1 cellular context compared by ENCODE assay signal in genomic region chr2:109128466-109129355, GRCh38.
A peak's percentile ranks its signal among the peaks of the same experiment; 100 is the strongest.
TF ChIP-seq lines count a peak whose summit lies in the region.

TSS of gene SH3RF3 (plus strand) at chr2:109129205.

TF ChIP-seq in HepG2, 621 proteins besides CTCF, POLR2A, EP300 and RAD21 (continued from another document and continues in another):
- TF ChIP-seq UBTF (CRISPR knock-in tag; IDR thresholded peaks at IDR 0.05) (peak; percentile 60; the same call in 1 of the 2 replicates), NAIF1 (CRISPR knock-in tag; IDR thresholded peaks at IDR 0.05; ENCODE audit: borderline replicate concordance) (no peak), ZNF615 (CRISPR knock-in tag; IDR thresholded peaks at IDR 0.05; ENCODE audit: borderline replicate concordance) (no peak), THYN1 (CRISPR knock-in tag; IDR thresholded peaks at IDR 0.05; ENCODE audit: borderline replicate concordance, low read depth) (no peak), SKI (IDR thresholded peaks at IDR 0.05; ENCODE audit: partially characterized antibody) (no peak), MTERF4 (CRISPR knock-in tag; IDR thresholded peaks at IDR 0.05) (no peak; the same call in 1 of the 2 replicates), ZNF781 (CRISPR knock-in tag; IDR thresholded peaks at IDR 0.05; ENCODE audit: borderline replicate concordance, not compliant biosample characterization) (no peak), ZBTB25 (CRISPR knock-in tag; IDR thresholded peaks at IDR 0.05) (no peak), RBAK (CRISPR knock-in tag; IDR thresholded peaks at IDR 0.05) (no peak), MIER3 (CRISPR knock-in tag; IDR thresholded peaks at IDR 0.05; ENCODE audit: borderline replicate concordance) (no peak), HMG20A (CRISPR knock-in tag; IDR thresholded peaks at IDR 0.05; ENCODE audit: borderline replicate concordance) (no peak), ZNF383 (CRISPR knock-in tag; IDR thresholded peaks at IDR 0.05; ENCODE audit: borderline replicate concordance) (no peak), E2F2 (CRISPR knock-in tag; IDR thresholded peaks at IDR 0.05; ENCODE audit: borderline replicate concordance) (no peak), ZNF430 (CRISPR knock-in tag; IDR thresholded peaks at IDR 0.05) (no peak), NBN (conservative IDR thresholded peaks at IDR 0.05) (no peak), ZNF850 (CRISPR knock-in tag; conservative IDR thresholded peaks at IDR 0.05) (no peak), BCLAF1 (IDR thresholded peaks at IDR 0.05) (no peak), ZBTB7A (CRISPR knock-in tag; IDR thresholded peaks at IDR 0.05) (0 out of 2 replicates have a peak, but pooled peaks have one; percentile 12), YEATS4 (CRISPR knock-in tag; IDR thresholded peaks at IDR 0.05; ENCODE audit: borderline replicate concordance) (no peak), ZFP62 (CRISPR knock-in tag; IDR thresholded peaks at IDR 0.05) (no peak), LCORL (IDR thresholded peaks at IDR 0.05) (no peak), LCORL (CRISPR knock-in tag; IDR thresholded peaks at IDR 0.05) (no peak), HNF1A (IDR thresholded peaks at IDR 0.05; ENCODE audit: low read depth) (no peak), HNF1A (CRISPR knock-in tag; IDR thresholded peaks at IDR 0.05; ENCODE audit: borderline replicate concordance) (peak; percentile 26; the same call in 1 of the 2 replicates), GRHL1 (CRISPR knock-in tag; conservative IDR thresholded peaks at IDR 0.05) (no peak), MXI1 (IDR thresholded peaks at IDR 0.05; ENCODE audit: borderline replicate concordance, low read depth, low read length) (no peak), ZC3H13 (CRISPR knock-in tag; IDR thresholded peaks at IDR 0.05) (no peak), MAFG (CRISPR knock-in tag; IDR thresholded peaks at IDR 0.05) (no peak), ZFY (CRISPR knock-in tag; IDR thresholded peaks at IDR 0.05) (peak; percentile 31; the same call in 1 of the 2 replicates), ZNF639 (CRISPR knock-in tag; conservative IDR thresholded peaks at IDR 0.05) (no peak), ZUFSP (CRISPR knock-in tag; IDR thresholded peaks at IDR 0.05; ENCODE audit: borderline replicate concordance) (no peak), FOXK1 (CRISPR knock-in tag; IDR thresholded peaks at IDR 0.05; ENCODE audit: borderline replicate concordance, low read depth) (no peak), FUBP1 (CRISPR knock-in tag; IDR thresholded peaks at IDR 0.05; ENCODE audit: borderline replicate concordance) (no peak)
